ENCODE assay signal across 8 cellular contexts in genomic region chr1:185317886-185318310, GRCh38. TPM values are rescaled to one million over a fixed set of nuclear protein-coding genes. Genes with fewer than 3 reads are reported as not detected.
A peak's percentile ranks its signal among the peaks of the same experiment; 100 is the strongest.
DNase-seq lines count a peak whose midpoint lies in the region; ATAC-seq and TF ChIP-seq lines count a peak whose summit lies in the region.

No MANE protein-coding gene starts in this region.

- no peaks in the 10 kb centered on the region for H3K9me3 ChIP-seq in stomach smooth muscle (ENCODE audit: control insufficient read depth in 2 of 2, low read length in 2 of 2)

- POLR2A ChIA-PET in activated CD8-positive, alpha-beta T cell treated with anti-CD3 and anti-CD28 coated beads, Interleukin-2, amount 10 ng/mL, durations not matched to agents 7 days and 5 days (lab: Charles Lee), result interaction anchor here (0.7 to 4.4 kb wide), 23 partner anchors 11 to 362 kb away, joined by 3 to 87 read pairs (median 6); no protein-coding TSS in a partner anchor

- H3K9ac ChIP-seq in stomach smooth muscle (ENCODE audit: low read length in 2 of 2), result peak overlapping the region; percentile 66 to 81

- H3K4me1 Mint-ChIP-seq in activated CD8-positive, alpha-beta T cell treated with anti-CD3 and anti-CD28 coated beads, Interleukin-2, amount 10 ng/mL, durations not matched to agents 7 days and 5 days (ENCODE audit: low read depth), result peaks cover 46% of the 10 kb centered on the region
- peaks cover 44% of the 10 kb centered on the region for H3K4me1 Mint-ChIP-seq in nephron

- H3K36me3 Mint-ChIP-seq in activated CD8-positive, alpha-beta T cell treated with anti-CD3 and anti-CD28 coated beads, Interleukin-2, amount 10 ng/mL, durations not matched to agents 7 days and 5 days (ENCODE audit: low read depth), result peaks cover 61% of the 10 kb centered on the region
- H3K36me3 Mint-ChIP-seq in nephron (ENCODE audit: low read depth), result no peaks in the 10 kb centered on the region

- peaks cover 9% of the 10 kb centered on the region for H3K9me3 Mint-ChIP-seq in activated CD8-positive, alpha-beta T cell treated with anti-CD3 and anti-CD28 coated beads, Interleukin-2, amount 10 ng/mL, durations not matched to agents 7 days and 5 days (ENCODE audit: insufficient read depth)
- H3K9me3 Mint-ChIP-seq in nephron, result no peaks in the 10 kb centered on the region

- peak overlapping the region; percentile 92 to 95 for H3K4me3 ChIP-seq in stomach smooth muscle (ENCODE audit: low read length in 2 of 2)

- H3K27ac ChIP-seq in epithelial cell of prostate, result peak overlapping the region; percentile 93
- H3K27ac ChIP-seq in stomach smooth muscle (ENCODE audit: low read length), result peak overlapping the region; percentile 91

- H3K36me3 ChIP-seq in stomach smooth muscle (ENCODE audit: control insufficient read depth in 2 of 2, insufficient read depth in 2 of 2, low read length in 2 of 2), result no peaks in the 10 kb centered on the region

- peak overlapping the region; percentile 94 for H3K27ac Mint-ChIP-seq in activated CD8-positive, alpha-beta T cell treated with anti-CD3 and anti-CD28 coated beads, Interleukin-2, amount 10 ng/mL, durations not matched to agents 7 days and 5 days
- H3K27ac Mint-ChIP-seq in nephron, result peak overlapping the region; percentile 96 to 99 (median 96)

- no peaks in the 10 kb centered on the region for H3K27me3 Mint-ChIP-seq in activated CD8-positive, alpha-beta T cell treated with anti-CD3 and anti-CD28 coated beads, Interleukin-2, amount 10 ng/mL, durations not matched to agents 7 days and 5 days (ENCODE audit: low read depth)
- H3K27me3 Mint-ChIP-seq in nephron (ENCODE audit: low read depth), result no peaks in the 10 kb centered on the region

- peak; percentile 27 for ATAC-seq in HG02943 (IDR thresholded peaks at IDR 0.05; ENCODE audit: low read depth, unreplicated experiment)
- peak; percentile 46 for ATAC-seq in activated CD8-positive, alpha-beta T cell treated with anti-CD3 and anti-CD28 coated beads, Interleukin-2, amount 10 ng/mL, durations not matched to agents 7 days and 5 days

- peak overlapping the region; percentile 90 for H3K4me3 Mint-ChIP-seq in activated CD8-positive, alpha-beta T cell treated with anti-CD3 and anti-CD28 coated beads, Interleukin-2, amount 10 ng/mL, durations not matched to agents 7 days and 5 days
- H3K4me3 Mint-ChIP-seq in nephron, result peak overlapping the region; percentile 94 to 99 (median 94)

- peak; percentile 48 to 59 for DNase-seq in activated CD8-positive, alpha-beta memory T cell treated with anti-CD3 and anti-CD28 coated beads for 1 hour (ENCODE audit: extremely low read depth in 1 of 2, low read depth in 1 of 2)
- DNase-seq in activated CD8-positive, alpha-beta memory T cell treated with anti-CD3 and anti-CD28 coated beads for 24 hours, result no peak
- peak; percentile 62 for DNase-seq in NCI-H2196 (lab: John Stamatoyannopoulos, UW; ENCODE audit: unreplicated experiment)
- DNase-seq in activated CD8-positive, alpha-beta T cell treated with anti-CD3 and anti-CD28 coated beads, Interleukin-2, amount 10 ng/mL, durations not matched to agents 7 days and 5 days, result peak; percentile 89
- peak; percentile 53 for DNase-seq in epithelial cell of prostate (ENCODE audit: low read depth, low spot score)

- H3K4me1 ChIP-seq in stomach smooth muscle (ENCODE audit: control insufficient read depth, insufficient read depth, low read length), result peaks cover 11% of the 10 kb centered on the region

- no peak for TF ChIP-seq CTCF in nephron (IDR thresholded peaks at IDR 0.05; ENCODE audit: unreplicated experiment in 3 of 3)

- CTCF ChIA-PET in activated CD8-positive, alpha-beta T cell treated with anti-CD3 and anti-CD28 coated beads, Interleukin-2, amount 10 ng/mL, durations not matched to agents 7 days and 5 days (lab: Charles Lee), result interaction anchor here (0.6 to 4.8 kb wide), 27 partner anchors 9 to 376 kb away, joined by 3 to 66 read pairs (median 7); partner anchors contain the start of gene RNF2

- no peaks in the 10 kb centered on the region for H3K27me3 ChIP-seq in stomach smooth muscle (ENCODE audit: control insufficient read depth in 1 of 2, insufficient read depth in 2 of 2, low read length in 2 of 2)

RNA-seq across cellular contexts. Expression of gene IVNS1ABP, which starts 0.9 kb away (rescaled TPM):
- total RNA-seq in activated CD8-positive, alpha-beta T cell treated with anti-CD3 and anti-CD28 coated beads, Interleukin-2, amount 10 ng/mL, durations not matched to agents 7 days and 5 days, result 100 to 1,000 TPM; 216 to 234 TPM
